In genomic region chr10:12348870-12349627, GRCh38 we compare ENCODE assay signal across 8 cellular contexts. TPM values are rescaled to one million over a fixed set of nuclear protein-coding genes. Genes with fewer than 3 reads are reported as not detected.
DNase-seq lines count a peak whose midpoint lies in the region; ATAC-seq lines count a peak whose summit lies in the region.

Gene CAMK1D, plus strand, starts transcription at chr10:12349547.

- peak; percentile 64 for DNase-seq in 8988T
- peak; percentile 44 for DNase-seq in NCI-H446 treated with DMSO at 0.1 percent for 48 hours (lab: John Stamatoyannopoulos, UW)
- DNase-seq in activated CD8-positive, alpha-beta T cell treated with anti-CD3 and anti-CD28 coated beads, Interleukin-2, amount 10 ng/mL, durations not matched to agents 7 days and 5 days, result peak; percentile 93
- DNase-seq in effector CD8-positive, alpha-beta T cell (lab: John Stamatoyannopoulos, UW), result peak; percentile 79
- peak; percentile 86 to 92 for DNase-seq in memory B cell (ENCODE audit: low spot score in 2 of 2)
- peak; percentile 84 for DNase-seq in stimulated activated CD8-positive, alpha-beta memory T cell treated with anti-CD3 and anti-CD28 coated beads, Interleukin-15, amount 100 ng/mL, for 1 hour (ENCODE audit: low read depth)

- H3K4me3 Mint-ChIP-seq in activated CD8-positive, alpha-beta T cell treated with anti-CD3 and anti-CD28 coated beads, Interleukin-2, amount 10 ng/mL, durations not matched to agents 7 days and 5 days, result peak within 1 kb of the TSS; percentile 89
- H3K4me3 Mint-ChIP-seq in memory B cell, result peak within 1 kb of the TSS; percentile 99

- peak within 1 kb of the TSS; percentile 90 for H3K27ac Mint-ChIP-seq in activated CD8-positive, alpha-beta T cell treated with anti-CD3 and anti-CD28 coated beads, Interleukin-2, amount 10 ng/mL, durations not matched to agents 7 days and 5 days
- peak within 1 kb of the TSS; percentile 98 for H3K27ac Mint-ChIP-seq in memory B cell

- POLR2A ChIA-PET in activated CD8-positive, alpha-beta T cell treated with anti-CD3 and anti-CD28 coated beads, Interleukin-2, amount 10 ng/mL, durations not matched to agents 7 days and 5 days (lab: Charles Lee), result interaction anchor here (0.6 to 1.7 kb wide), 3 partner anchors 17 to 1163 kb away, joined by 3 to 11 read pairs (median 3); no protein-coding TSS in a partner anchor

- ATAC-seq in GM18502 (IDR thresholded peaks at IDR 0.05; ENCODE audit: poor library complexity, unreplicated experiment), result peak; percentile 51
- peak; percentile 49 for ATAC-seq in HG02970 (IDR thresholded peaks at IDR 0.05; ENCODE audit: low FRiP score, unreplicated experiment)
- peak; percentile 76 for ATAC-seq in activated CD8-positive, alpha-beta T cell treated with anti-CD3 and anti-CD28 coated beads, Interleukin-2, amount 10 ng/mL, durations not matched to agents 7 days and 5 days
- ATAC-seq in memory B cell (ENCODE audit: low read depth), result peak; percentile 59

- H3K27me3 Mint-ChIP-seq in activated CD8-positive, alpha-beta T cell treated with anti-CD3 and anti-CD28 coated beads, Interleukin-2, amount 10 ng/mL, durations not matched to agents 7 days and 5 days (ENCODE audit: low read depth), result peaks cover 41% of the 10 kb centered on the region
- H3K27me3 Mint-ChIP-seq in memory B cell, result no peaks in the 10 kb centered on the region

- peaks cover 5% of the 10 kb centered on the region for H3K36me3 Mint-ChIP-seq in activated CD8-positive, alpha-beta T cell treated with anti-CD3 and anti-CD28 coated beads, Interleukin-2, amount 10 ng/mL, durations not matched to agents 7 days and 5 days (ENCODE audit: low read depth)
- peaks cover 9% of the 10 kb centered on the region for H3K36me3 Mint-ChIP-seq in memory B cell

- no peaks in the 10 kb centered on the region for H3K9me3 Mint-ChIP-seq in activated CD8-positive, alpha-beta T cell treated with anti-CD3 and anti-CD28 coated beads, Interleukin-2, amount 10 ng/mL, durations not matched to agents 7 days and 5 days (ENCODE audit: insufficient read depth)
- no peaks in the 10 kb centered on the region for H3K9me3 Mint-ChIP-seq in memory B cell

- CTCF ChIA-PET in activated CD8-positive, alpha-beta T cell treated with anti-CD3 and anti-CD28 coated beads, Interleukin-2, amount 10 ng/mL, durations not matched to agents 7 days and 5 days (lab: Charles Lee), result interaction anchor here (0.9 to 3.0 kb wide), 7 partner anchors 16 to 362 kb away, joined by 3 to 11 read pairs (median 4); no protein-coding TSS in a partner anchor

- H3K4me1 Mint-ChIP-seq in activated CD8-positive, alpha-beta T cell treated with anti-CD3 and anti-CD28 coated beads, Interleukin-2, amount 10 ng/mL, durations not matched to agents 7 days and 5 days (ENCODE audit: low read depth), result peaks cover 37% of the 10 kb centered on the region
- H3K4me1 Mint-ChIP-seq in memory B cell, result peaks cover 32% of the 10 kb centered on the region

RNA-seq across cellular contexts. Expression of gene CAMK1D, which starts in this region (rescaled TPM):
- 1 to 10 TPM; 3.4 to 4.2 TPM for total RNA-seq in activated CD8-positive, alpha-beta T cell treated with anti-CD3 and anti-CD28 coated beads, Interleukin-2, amount 10 ng/mL, durations not matched to agents 7 days and 5 days

Comparison
In these comparisons a context has a peak if more than half of its experiments do, and no peak if none do; other contexts are left out.
1. Peak in every context shown above with its lines: DNase-seq and ATAC-seq.